ENCODE assay signal across 15 cellular contexts in genomic region chr6:16228709-16229665, GRCh38. TPM values are rescaled to one million over a fixed set of nuclear protein-coding genes. Genes with fewer than 3 reads are reported as not detected.
A peak's percentile ranks its signal among the peaks of the same experiment; 100 is the strongest.
DNase-seq lines count a peak whose midpoint lies in the region; ATAC-seq and TF ChIP-seq lines count a peak whose summit lies in the region.
"Had no signal": no experiment of that assay in that cellular context is flagged by ENCODE, and none has a peak within 500 bp of the region (broad histone marks: within the 10 kb centered on the region; RNA-seq: fewer than 3 reads in every experiment).

No MANE protein-coding gene starts in this region.

- peak; percentile 42 for TF ChIP-seq CTCF in VCaP (conservative IDR thresholded peaks at IDR 0.05)
- TF ChIP-seq CTCF in heart left ventricle (IDR thresholded peaks at IDR 0.05): peak in 8 of 12 donors; percentile 17 to 49 (median 28)
- peak; percentile 20 for TF ChIP-seq CTCF in parathyroid adenoma (IDR thresholded peaks at IDR 0.05)

- DNase-seq in heart left ventricle: no peak
- no peak for DNase-seq in T-helper 2 cell treated with Interferon-gamma antibody and Interleukin-4, amounts not matched to agents 5 μg/mL and 100 μg/mL, for 36 hours (ENCODE audit: low spot score)
- no peak for DNase-seq in stimulated activated naive CD8-positive, alpha-beta T cell treated with anti-CD3 and anti-CD28 coated beads, Interleukin-15, Interleukin-2, amounts not matched to agents 100 U/mL and 50 U/mL, for 24 hours
- DNase-seq: activated CD4-positive, alpha-beta T cell treated with anti-CD3 and anti-CD28 coated beads, Interleukin-2, amount 50 U/mL, for 1 hour; activated gamma-delta T cell treated with Interleukin-2 at 50 U/mL for 16 hours; cortex of kidney; NCI-H524; stimulated activated naive CD4-positive, alpha-beta T cell treated with Interleukin-2 at 50 U/mL for 16 hours had no signal

- H3K9me3 Mint-ChIP-seq in T-helper 2 cell treated with Interferon-gamma antibody and Interleukin-4, amounts not matched to agents 5 μg/mL and 100 μg/mL, for 36 hours: no peaks in the 10 kb centered on the region

- H2AFZ ChIP-seq in parathyroid adenoma: peak overlapping the region; percentile 77

- no peak overlapping the region for H3K9ac ChIP-seq in BLaER1
- H3K9ac ChIP-seq in parathyroid adenoma: no peak overlapping the region

- TF ChIP-seq POLR2A in heart left ventricle (IDR thresholded peaks at IDR 0.05): no peak

- intact Hi-C loops in heart left ventricle (cut with DNase I): loop anchor here in 2 of 10 donors (10.0 kb wide), 1 partner anchor 46 kb away; no protein-coding TSS in a partner anchor

- H3K4me3 Mint-ChIP-seq in T-helper 2 cell treated with Interferon-gamma antibody and Interleukin-4, amounts not matched to agents 5 μg/mL and 100 μg/mL, for 36 hours: no peak overlapping the region

- 36 to 53% (median 44%) methylated on average over 19 to 20 of the region's 20 CpGs for WGBS in heart left ventricle, 4 donors

- H3K27ac ChIP-seq in BLaER1 (no peak overlapping the region), VCaP (peak overlapping the region; percentile 65), heart left ventricle (no peak overlapping the region), parathyroid adenoma (no peak overlapping the region)
- H3K27ac ChIP-seq: C4-2B, SK-N-MC had no signal

- H3K4me3 ChIP-seq in BLaER1 (no peak overlapping the region), heart left ventricle (peak overlapping the region in 8 of 12 donors; percentile 4 to 34 (median 11)), parathyroid adenoma (ENCODE audit: low read depth, low read length) (peak overlapping the region; percentile 1)
- H3K4me3 ChIP-seq: SK-N-MC had no signal

- ATAC-seq in heart left ventricle: peak in 3 of 4 donors; percentile 44 to 72 (median 72)
- no peak for ATAC-seq in stimulated activated naive CD8-positive, alpha-beta T cell treated with anti-CD3 and anti-CD28 coated beads, Interleukin-15, Interleukin-2, amounts not matched to agents 100 U/mL and 50 U/mL, for 24 hours
- ATAC-seq in activated CD4-positive, CD25-positive, alpha-beta regulatory T cell treated with anti-CD3 and anti-CD28 coated beads, Interleukin-2, amount 50 U/mL, for 24 hours: no peak
- ATAC-seq in GM19452 (IDR thresholded peaks at IDR 0.05; ENCODE audit: unreplicated experiment): no peak

- no peaks in the 10 kb centered on the region for H4K20me1 ChIP-seq in BLaER1

- no peaks in the 10 kb centered on the region for H3K36me3 ChIP-seq in BLaER1
- no peaks in the 10 kb centered on the region for H3K36me3 ChIP-seq in heart left ventricle
- no peaks in the 10 kb centered on the region for H3K36me3 ChIP-seq in parathyroid adenoma (ENCODE audit: control insufficient read depth, insufficient read depth, low read length)

- H3K4me2 ChIP-seq in BLaER1: peak overlapping the region; percentile 39
- H3K4me2 ChIP-seq in parathyroid adenoma (ENCODE audit: low read length): peak overlapping the region; percentile 74

- H3K27me3 Mint-ChIP-seq in T-helper 2 cell treated with Interferon-gamma antibody and Interleukin-4, amounts not matched to agents 5 μg/mL and 100 μg/mL, for 36 hours (ENCODE audit: low read depth): peaks cover 17% of the 10 kb centered on the region

- H3K9me3 ChIP-seq in BLaER1 (no peaks in the 10 kb centered on the region), heart left ventricle (no peaks in the 10 kb centered on the region), parathyroid adenoma (ENCODE audit: control insufficient read depth, low read length) (no peaks in the 10 kb centered on the region)

- H3K27ac Mint-ChIP-seq in T-helper 2 cell treated with Interferon-gamma antibody and Interleukin-4, amounts not matched to agents 5 μg/mL and 100 μg/mL, for 36 hours: no peak overlapping the region

- H3K27me3 ChIP-seq in BLaER1 (no peaks in the 10 kb centered on the region), heart left ventricle (peaks cover 0 to 12% (median 0%) of the 10 kb centered on the region in 9 donors), parathyroid adenoma (ENCODE audit: control insufficient read depth, insufficient read depth, low read length) (no peaks in the 10 kb centered on the region)

- H3K4me1 Mint-ChIP-seq in T-helper 2 cell treated with Interferon-gamma antibody and Interleukin-4, amounts not matched to agents 5 μg/mL and 100 μg/mL, for 36 hours (ENCODE audit: low read depth): no peaks in the 10 kb centered on the region

- H3K4me1 ChIP-seq in BLaER1 (peaks cover 17% of the 10 kb centered on the region), heart left ventricle (peaks cover 0 to 16% (median 11%) of the 10 kb centered on the region in 12 donors), parathyroid adenoma (peaks cover 17% of the 10 kb centered on the region)

- no peaks in the 10 kb centered on the region for H3K36me3 Mint-ChIP-seq in T-helper 2 cell treated with Interferon-gamma antibody and Interleukin-4, amounts not matched to agents 5 μg/mL and 100 μg/mL, for 36 hours (ENCODE audit: low read depth)

- no peaks in the 10 kb centered on the region for H3K79me2 ChIP-seq in parathyroid adenoma

RNA-seq across cellular contexts. Expression of gene GMPR, which starts 9.4 kb away (rescaled TPM):
- 100 to 1,000 TPM in 5 of 9 donors, 10 to 100 TPM in 4; 67.8 to 160 (median 115) TPM for total RNA-seq in heart left ventricle
- polyA plus RNA-seq in heart left ventricle: 100 to 1,000 TPM; 140 to 294 TPM

Comparison
In these comparisons a context has a peak if more than half of its experiments do, and no peak if none do; other contexts are left out.
1. ATAC-seq: peak in heart left ventricle (3 of 4); none in stimulated activated naive CD8-positive, alpha-beta T cell treated with anti-CD3 and anti-CD28 coated beads, Interleukin-15, Interleukin-2, amounts not matched to agents 100 U/mL and 50 U/mL, for 24 hours (single experiment), activated CD4-positive, CD25-positive, alpha-beta regulatory T cell treated with anti-CD3 and anti-CD28 coated beads, Interleukin-2, amount 50 U/mL, for 24 hours (0 of 2) and GM19452 (single experiment).
2. Peak in every context shown above with its lines, with median percentiles within 50 percentile points of each other: CTCF ChIP-seq.